ENCODE assay signal across 8 cellular contexts in the genomic region with DNA sequence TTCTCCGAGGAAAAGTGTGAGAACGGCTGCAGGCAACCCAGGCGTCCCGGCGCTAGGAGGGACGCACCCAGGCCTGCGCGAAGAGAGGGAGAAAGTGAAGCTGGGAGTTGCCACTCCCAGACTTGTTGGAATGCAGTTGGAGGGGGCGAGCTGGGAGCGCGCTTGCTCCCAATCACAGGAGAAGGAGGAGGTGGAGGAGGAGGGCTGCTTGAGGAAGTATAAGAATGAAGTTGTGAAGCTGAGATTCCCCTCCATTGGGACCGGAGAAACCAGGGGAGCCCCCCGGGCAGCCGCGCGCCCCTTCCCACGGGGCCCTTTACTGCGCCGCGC. TPM values are rescaled to one million over a fixed set of nuclear protein-coding genes. Genes with fewer than 3 reads are reported as not detected.
A peak's percentile ranks its signal among the peaks of the same experiment; 100 is the strongest.
DNase-seq lines count a peak whose midpoint lies in the region; ATAC-seq and TF ChIP-seq lines count a peak whose summit lies in the region.

Gene ERBB2, plus strand, starts transcription at position 247 of the 330 bp plus-strand sequence. CDS start 175 bp downstream, outside the sequence.

- no peak for TF ChIP-seq EP300 in ovary (IDR thresholded peaks at IDR 0.05)

- peak within 1 kb of the TSS; percentile 54 to 94 (median 90) for H3K27ac ChIP-seq in heart left ventricle
- peak within 1 kb of the TSS; percentile 45 to 53 for H3K27ac ChIP-seq in ovary

- DNase-seq in GM04503 (ENCODE audit: low read depth) (peak; percentile 49), heart left ventricle (peak; percentile 74 to 83 (median 78)), ovary (peak; percentile 62 to 75 (median 74)), SKM-1 treated with dmso at 0.1 percent for 144 hours (lab: John Stamatoyannopoulos, UW; ENCODE audit: unreplicated experiment) (no peak)
- no peak for DNase-seq in activated naive CD8-positive, alpha-beta T cell treated with anti-CD3 and anti-CD28 coated beads for 36 hours
- DNase-seq in effector CD4-positive, alpha-beta T cell: no peak
- DNase-seq in activated CD4-positive, alpha-beta memory T cell treated with anti-CD3 and anti-CD28 coated beads, Interleukin-2, amount 10 ng/mL, durations not matched to agents 7 days and 5 days: no peak

- peak within 1 kb of the TSS; percentile 40 for H3K4me3 Mint-ChIP-seq in activated naive CD8-positive, alpha-beta T cell treated with anti-CD3 and anti-CD28 coated beads for 36 hours
- H3K4me3 Mint-ChIP-seq in activated CD4-positive, alpha-beta memory T cell treated with anti-CD3 and anti-CD28 coated beads, Interleukin-2, amount 10 ng/mL, durations not matched to agents 7 days and 5 days: no peak within 1 kb of the TSS

- H3K4me1 ChIP-seq in heart left ventricle: peaks cover 0 to 48% (median 16%) of the 10 kb centered on the region in 12 donors
- H3K4me1 ChIP-seq in ovary (ENCODE audit: insufficient read depth): peaks cover 9% of the 10 kb centered on the region

- CTCF ChIA-PET in activated CD4-positive, alpha-beta memory T cell treated with anti-CD3 and anti-CD28 coated beads, Interleukin-2, amount 10 ng/mL, durations not matched to agents 7 days and 5 days (lab: Charles Lee): interaction anchor here (2.4 kb wide), 1 partner anchor 78 kb away, joined by 11 read pairs; no protein-coding TSS in a partner anchor

- WGBS in heart left ventricle, 4 donors: 1 to 3% (median 2%) methylated on average over 12 to 20 of the region's 20 CpGs
- WGBS in ovary, 3 donors: 0 to 1% (median 0%) methylated on average over 20 of the region's 20 CpGs

- no peak within 1 kb of the TSS for H3K27ac Mint-ChIP-seq in activated naive CD8-positive, alpha-beta T cell treated with anti-CD3 and anti-CD28 coated beads for 36 hours
- H3K27ac Mint-ChIP-seq in activated CD4-positive, alpha-beta memory T cell treated with anti-CD3 and anti-CD28 coated beads, Interleukin-2, amount 10 ng/mL, durations not matched to agents 7 days and 5 days: no peak within 1 kb of the TSS

- intact Hi-C loops in heart left ventricle (cut with DNase I): loop anchor here in 2 of 10 donors (1.0 to 5.0 kb wide), 2 partner anchors 12 to 33 kb away; partner anchors contain the start of gene MIEN1 (in 1 of the 2)
- intact Hi-C loops in ovary (cut with DNase I): no loop called here

- TF ChIP-seq POLR2A in heart left ventricle (IDR thresholded peaks at IDR 0.05): peak in 1 of 2 donors; percentile 58
- peak; percentile 27 for TF ChIP-seq POLR2A in ovary (IDR thresholded peaks at IDR 0.05)

- no peak for TF ChIP-seq CTCF in heart left ventricle (IDR thresholded peaks at IDR 0.05)
- no peak for TF ChIP-seq CTCF in ovary (IDR thresholded peaks at IDR 0.05)

- H3K36me3 Mint-ChIP-seq in activated naive CD8-positive, alpha-beta T cell treated with anti-CD3 and anti-CD28 coated beads for 36 hours: no peaks in the 10 kb centered on the region
- H3K36me3 Mint-ChIP-seq in activated CD4-positive, alpha-beta memory T cell treated with anti-CD3 and anti-CD28 coated beads, Interleukin-2, amount 10 ng/mL, durations not matched to agents 7 days and 5 days (ENCODE audit: low read depth): peaks cover 2% of the 10 kb centered on the region

- ATAC-seq in heart left ventricle (peak; percentile 66 to 87 (median 86)), HG02973 (IDR thresholded peaks at IDR 0.05; ENCODE audit: unreplicated experiment) (no peak)

- H3K4me1 Mint-ChIP-seq in activated naive CD8-positive, alpha-beta T cell treated with anti-CD3 and anti-CD28 coated beads for 36 hours: peaks cover 6% of the 10 kb centered on the region
- H3K4me1 Mint-ChIP-seq in activated CD4-positive, alpha-beta memory T cell treated with anti-CD3 and anti-CD28 coated beads, Interleukin-2, amount 10 ng/mL, durations not matched to agents 7 days and 5 days: peaks cover 9% of the 10 kb centered on the region

- peaks cover 0 to 13% (median 0%) of the 10 kb centered on the region in 9 donors for H3K27me3 ChIP-seq in heart left ventricle
- H3K27me3 ChIP-seq in ovary: no peaks in the 10 kb centered on the region

- H3K4me3 ChIP-seq in heart left ventricle (peak within 1 kb of the TSS; percentile 71 to 99 (median 90)), ovary (peak within 1 kb of the TSS; percentile 70)

- POLR2A ChIA-PET in activated CD4-positive, alpha-beta memory T cell treated with anti-CD3 and anti-CD28 coated beads, Interleukin-2, amount 10 ng/mL, durations not matched to agents 7 days and 5 days (lab: Charles Lee): interaction anchor here (1.3 to 2.1 kb wide), 2 partner anchors 12 to 30 kb away, joined by 4 to 6 read pairs; partner anchors contain the start of genes MIEN1 and PGAP3

- no peaks in the 10 kb centered on the region for H3K9me3 ChIP-seq in heart left ventricle
- no peaks in the 10 kb centered on the region for H3K9me3 ChIP-seq in ovary

- H3K9me3 Mint-ChIP-seq in activated naive CD8-positive, alpha-beta T cell treated with anti-CD3 and anti-CD28 coated beads for 36 hours: no peaks in the 10 kb centered on the region
- H3K9me3 Mint-ChIP-seq in activated CD4-positive, alpha-beta memory T cell treated with anti-CD3 and anti-CD28 coated beads, Interleukin-2, amount 10 ng/mL, durations not matched to agents 7 days and 5 days: no peaks in the 10 kb centered on the region

- H3K36me3 ChIP-seq in heart left ventricle (peaks cover 0 to 5% (median 0%) of the 10 kb centered on the region in 9 donors), ovary (no peaks in the 10 kb centered on the region)

- H3K27me3 Mint-ChIP-seq in activated naive CD8-positive, alpha-beta T cell treated with anti-CD3 and anti-CD28 coated beads for 36 hours: peaks cover 40% of the 10 kb centered on the region
- peaks cover 44% of the 10 kb centered on the region for H3K27me3 Mint-ChIP-seq in activated CD4-positive, alpha-beta memory T cell treated with anti-CD3 and anti-CD28 coated beads, Interleukin-2, amount 10 ng/mL, durations not matched to agents 7 days and 5 days

RNA-seq across cellular contexts. Expression of gene ERBB2, which starts in this region (rescaled TPM):
- total RNA-seq in activated naive CD8-positive, alpha-beta T cell treated with anti-CD3 and anti-CD28 coated beads for 36 hours: 1 to 10 TPM; 3.8 to 4.3 TPM
- total RNA-seq in heart left ventricle (10 to 100 TPM; 51.4 to 95.1 (median 79.3) TPM), ovary (10 to 100 TPM; 26.1 to 66.3 (median 53.5) TPM)
- polyA plus RNA-seq in heart left ventricle (10 to 100 TPM; 29.7 to 77.4 TPM), ovary (10 to 100 TPM; 20.1 to 24.1 TPM)
- total RNA-seq in activated CD4-positive, alpha-beta memory T cell treated with anti-CD3 and anti-CD28 coated beads, Interleukin-2, amount 10 ng/mL, durations not matched to agents 7 days and 5 days: 1 to 10 TPM; 5.1 to 6.0 TPM

Comparison
In these comparisons a context has a peak if more than half of its experiments do, and no peak if none do; other contexts are left out.
1. DNase-seq: peak in GM04503 (single experiment), heart left ventricle (5 of 5) and ovary (5 of 5); none in activated naive CD8-positive, alpha-beta T cell treated with anti-CD3 and anti-CD28 coated beads for 36 hours (single experiment), effector CD4-positive, alpha-beta T cell (single experiment), activated CD4-positive, alpha-beta memory T cell treated with anti-CD3 and anti-CD28 coated beads, Interleukin-2, amount 10 ng/mL, durations not matched to agents 7 days and 5 days (single experiment) and SKM-1 treated with dmso at 0.1 percent for 144 hours (single experiment).